Comparison of ENCODE assay signal across 9 cellular contexts in the genomic region with DNA sequence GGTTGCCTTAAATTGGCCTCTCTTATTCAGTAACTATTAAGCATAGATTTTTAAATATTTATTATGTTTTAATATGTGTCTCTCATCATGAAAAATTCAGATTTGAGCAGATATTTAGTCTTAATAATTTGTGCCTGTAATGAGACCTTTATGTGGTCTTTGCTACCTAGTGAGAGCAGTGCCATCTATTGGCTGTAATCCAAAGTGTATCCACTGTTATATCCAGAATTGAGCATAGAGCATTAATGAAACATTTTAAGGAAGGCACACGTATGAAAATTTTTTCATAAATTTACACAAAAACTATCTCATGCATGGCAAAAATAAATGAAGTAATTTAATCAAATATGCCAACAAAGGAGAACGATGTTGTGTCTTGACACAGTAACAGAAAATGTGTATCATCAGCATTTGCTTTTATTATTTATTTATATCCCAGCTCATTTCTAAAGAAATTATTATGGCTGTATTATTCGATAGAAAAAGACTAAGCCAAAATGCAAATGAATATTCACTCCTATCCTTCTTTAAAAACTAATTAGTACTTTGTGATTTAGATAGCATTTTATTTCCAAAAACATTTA.
DNase-seq lines count a peak whose midpoint lies in the region; ATAC-seq and TF ChIP-seq lines count a peak whose summit lies in the region.
"Had no signal": no experiment of that assay in that cellular context is flagged by ENCODE, and none has a peak within 500 bp of the region (broad histone marks: within the 10 kb centered on the region; RNA-seq: fewer than 3 reads in every experiment).

No MANE protein-coding gene starts in this region.

- H3K27me3 ChIP-seq in GM23248 (replicated peaks; ENCODE audit: insufficient read depth), result no peaks in the 10 kb centered on the region

- no peaks in the 10 kb centered on the region for H3K9me2 ChIP-seq in GM23248 (ENCODE audit: insufficient read depth)

- H3K36me3 Mint-ChIP-seq in neural crest cell (ENCODE audit: low read depth), result no peaks in the 10 kb centered on the region

- no peaks in the 10 kb centered on the region for H3K9me3 Mint-ChIP-seq in neural crest cell

- no peaks in the 10 kb centered on the region for H3K27me3 Mint-ChIP-seq in neural crest cell (ENCODE audit: low read depth)
- H3K27me3 Mint-ChIP-seq: activated B cell treated with CpG ODN at 0.5 μM for 24 hours had no signal

- 77% methylated on average over 3 of the region's 3 CpGs for WGBS in GM23248 (ENCODE audit: low coverage in 1 of 2, low lambda C conversion rate in 2 of 2, missing lambda C conversion rate in 2 of 2), 2 experiments

- H3K27ac Mint-ChIP-seq in neural crest cell (ENCODE audit: unreplicated experiment), result no peak overlapping the region
- H3K27ac Mint-ChIP-seq: activated B cell treated with CpG ODN at 0.5 μM for 24 hours had no signal

- DNase-seq in EH (ENCODE audit: low read depth) (peak; percentile 55), GM23248 (peak; percentile 32), NCI-H1694 (lab: John Stamatoyannopoulos, UW) (peak; percentile 39), astrocyte of the spinal cord (ENCODE audit: low read depth, low spot score) (peak; percentile 43), neural crest cell (ENCODE audit: low read depth, low spot score) (no peak), C1 segment of cervical spinal cord (lab: John Stamatoyannopoulos, UW) (no peak)
- DNase-seq: activated B cell treated with CpG ODN at 0.5 μM for 24 hours had no signal

- no peaks in the 10 kb centered on the region for H3K4me1 Mint-ChIP-seq in neural crest cell
- H3K4me1 Mint-ChIP-seq: activated B cell treated with CpG ODN at 0.5 μM for 24 hours had no signal

- H3K9ac ChIP-seq in GM23248, result no peak overlapping the region

- H3K4me1 ChIP-seq in GM23248 (ENCODE audit: insufficient read depth), result no peaks in the 10 kb centered on the region

- H3K4me3 ChIP-seq in GM23248 (no peak overlapping the region), astrocyte of the spinal cord (ENCODE audit: low read depth, low read length) (no peak overlapping the region)

- no peak overlapping the region for H3K27ac ChIP-seq in GM23248

- no peak overlapping the region for H2AFZ ChIP-seq in GM23248

- no peaks in the 10 kb centered on the region for H4K20me1 ChIP-seq in GM23248 (ENCODE audit: insufficient read depth)

- no peak overlapping the region for H3K4me3 Mint-ChIP-seq in neural crest cell
- H3K4me3 Mint-ChIP-seq: activated B cell treated with CpG ODN at 0.5 μM for 24 hours had no signal

- H3K9me3 ChIP-seq in GM23248 (ENCODE audit: low read depth), result no peaks in the 10 kb centered on the region

- in situ Hi-C loops in GM23248 (cut with MboI), result no loop called here
- in situ Hi-C loops in astrocyte of the spinal cord (cut with HindIII; ENCODE audit: low sequenced_read_pairs), result no loop called here

- TF ChIP-seq CTCF in astrocyte of the spinal cord (IDR thresholded peaks at IDR 0.05; ENCODE audit: low read depth, low read length) (peak; percentile 45), neural crest cell (conservative IDR thresholded peaks at IDR 0.05) (peak; percentile 78)

- no peaks in the 10 kb centered on the region for H3K79me2 ChIP-seq in GM23248 (ENCODE audit: insufficient read depth)

- H3K4me2 ChIP-seq in GM23248 (ENCODE audit: unreplicated experiment), result no peak overlapping the region

- ATAC-seq in HG02852 (IDR thresholded peaks at IDR 0.05; ENCODE audit: unreplicated experiment), result no peak
- no peak for ATAC-seq in HG03039 (IDR thresholded peaks at IDR 0.05; ENCODE audit: unreplicated experiment)

- H3K36me3 ChIP-seq in GM23248 (ENCODE audit: low read depth), result no peaks in the 10 kb centered on the region

- no peaks in the 10 kb centered on the region for H3F3A ChIP-seq in GM23248 (ENCODE audit: insufficient read depth)

Comparison
In these comparisons a context has a peak if more than half of its experiments do, and no peak if none do; other contexts are left out.
1. DNase-seq: peak in EH (single experiment), GM23248 (single experiment), NCI-H1694 (single experiment) and astrocyte of the spinal cord (single experiment); none in neural crest cell (single experiment) and C1 segment of cervical spinal cord (0 of 14).